In the genomic region with DNA sequence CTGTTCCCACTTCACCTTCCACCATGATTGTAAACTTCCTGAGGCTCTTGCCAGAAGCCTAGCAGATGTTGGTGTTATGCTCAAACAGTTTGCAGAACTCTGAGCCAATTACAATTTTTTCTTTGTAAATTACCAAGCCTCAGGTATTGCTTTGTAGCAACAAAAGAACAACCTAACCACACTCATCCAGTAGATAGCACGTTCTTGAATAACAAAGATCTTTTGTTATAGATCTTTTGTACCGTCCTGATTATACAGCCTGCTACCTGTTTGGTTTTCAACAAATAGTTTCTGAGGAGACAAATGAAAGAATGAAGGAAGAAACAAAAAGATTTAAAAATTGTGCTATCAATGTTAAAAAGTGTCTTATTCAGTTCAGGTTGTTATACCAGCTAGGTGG, we compare ENCODE assay signal across 16 cellular contexts.
A peak's percentile ranks its signal among the peaks of the same experiment; 100 is the strongest.
DNase-seq lines count a peak whose midpoint lies in the region; ATAC-seq and TF ChIP-seq lines count a peak whose summit lies in the region.
"Had no signal": no experiment of that assay in that cellular context is flagged by ENCODE, and none has a peak within 500 bp of the region (broad histone marks: within the 10 kb centered on the region; RNA-seq: fewer than 3 reads in every experiment).

No MANE protein-coding gene starts in this region.

- H3K79me2 ChIP-seq in GM23338 (replicated peaks; ENCODE audit: insufficient read depth): no peaks in the 10 kb centered on the region

- H3K9me3 Mint-ChIP-seq in GM23338 (peaks cover 3% of the 10 kb centered on the region; the same call in 1 of the 3 replicates), WTC11 (peaks cover 18% of the 10 kb centered on the region)
- H3K9me3 Mint-ChIP-seq: CD8-positive, alpha-beta memory T cell had no signal

- intact Hi-C loops in left ventricle myocardium superior (cut with micrococcal nuclease): no loop called here

- no peaks in the 10 kb centered on the region for H3K36me3 ChIP-seq in GM23338 (ENCODE audit: insufficient read depth)
- H3K36me3 ChIP-seq: BLaER1, HAP-1 had no signal

- no peaks in the 10 kb centered on the region for H4K20me1 ChIP-seq in GM23338 (replicated peaks; ENCODE audit: insufficient read depth)
- H4K20me1 ChIP-seq: BLaER1 had no signal

- TF ChIP-seq CTCF in GM23338 (conservative IDR thresholded peaks at IDR 0.05; ENCODE audit: low read depth in 2 of 2) (no peak), WTC11 (IDR thresholded peaks at IDR 0.05) (no peak)

- H3K4me1 ChIP-seq in GM23338 (ENCODE audit: insufficient read depth): peaks cover 8% of the 10 kb centered on the region; the same call in 1 of the 2 replicates
- H3K4me1 ChIP-seq: Caco-2, HAP-1 had no signal

- CTCF ChIA-PET in WTC11 (lab: Charles Lee): no interaction called here

- peak; percentile 66 for ATAC-seq in GM23338
- ATAC-seq in WTC11: peak; percentile 70
- no peak for ATAC-seq in left ventricle myocardium superior
- ATAC-seq: HepG2 had no signal

- no peaks in the 10 kb centered on the region for H3F3A ChIP-seq in GM23338 (replicated peaks; ENCODE audit: low read depth)

- no peak overlapping the region; the same call in 1 of the 2 replicates for H3K4me2 ChIP-seq in GM23338
- H3K4me2 ChIP-seq: BLaER1 had no signal

- no peaks in the 10 kb centered on the region for H3K27me3 Mint-ChIP-seq in GM23338 (ENCODE audit: insufficient read depth, low read depth, poor library complexity)
- H3K27me3 Mint-ChIP-seq in WTC11 (ENCODE audit: low read depth): no peaks in the 10 kb centered on the region; the same call in 1 of the 2 replicates
- H3K27me3 Mint-ChIP-seq: CD8-positive, alpha-beta memory T cell had no signal

- no peak overlapping the region for H3K27ac ChIP-seq in GM23338 (ENCODE audit: low read depth)
- H3K27ac ChIP-seq: BLaER1, GM23248 had no signal

- H3K27me3 ChIP-seq in GM23338 (ENCODE audit: insufficient read depth): no peaks in the 10 kb centered on the region
- H3K27me3 ChIP-seq: BLaER1 had no signal

- peaks cover 18% of the 10 kb centered on the region for H3K9me2 ChIP-seq in GM23338 (ENCODE audit: insufficient read depth)

- no peak overlapping the region for H3K4me3 Mint-ChIP-seq in GM23338
- H3K4me3 Mint-ChIP-seq in WTC11: no peak overlapping the region
- H3K4me3 Mint-ChIP-seq: CD8-positive, alpha-beta memory T cell had no signal

- peak overlapping the region; percentile 8; the same call in 1 of the 2 replicates for H2AFZ ChIP-seq in GM23338
- H2AFZ ChIP-seq: GM23248 had no signal

- H3K36me3 Mint-ChIP-seq in GM23338 (ENCODE audit: low read depth) (peaks cover 4% of the 10 kb centered on the region; the same call in 1 of the 3 replicates), WTC11 (peaks cover 5% of the 10 kb centered on the region)
- H3K36me3 Mint-ChIP-seq: CD8-positive, alpha-beta memory T cell had no signal

- H3K4me1 Mint-ChIP-seq in GM23338 (peaks cover 11% of the 10 kb centered on the region; the same call in 2 of the 3 replicates), WTC11 (peaks cover 13% of the 10 kb centered on the region)
- H3K4me1 Mint-ChIP-seq: CD8-positive, alpha-beta memory T cell had no signal

- POLR2A ChIA-PET in WTC11 (lab: Charles Lee): interaction anchor here (0.7 kb wide), 1 partner anchor 70 kb away, joined by 3 read pairs; no protein-coding TSS in a partner anchor

- no peak overlapping the region for H3K4me3 ChIP-seq in GM23338
- H3K4me3 ChIP-seq: BLaER1, GM23248, HAP-1 had no signal

- DNase-seq in NCI-H146 (lab: John Stamatoyannopoulos, UW) (peak; percentile 13), NCI-H146 treated with DMSO at 0.1 percent for 48 hours (lab: John Stamatoyannopoulos, UW; ENCODE audit: unreplicated experiment) (no peak), GM23338 (ENCODE audit: low spot score) (peak; percentile 20), NCI-H2029 treated with DMSO at 0.1 percent for 48 hours (lab: John Stamatoyannopoulos, UW) (peak; percentile 13), WTC11 (ENCODE audit: low spot score) (no peak), mucosa of gallbladder (ENCODE audit: low spot score) (no peak), left ventricle myocardium superior (no peak)
- DNase-seq in activated CD8-positive, alpha-beta memory T cell treated with anti-CD3 and anti-CD28 coated beads, Interleukin-2, amount 50 U/mL, for 4 hours: no peak
- DNase-seq: 8988T; AML-193; Caco-2; CD8-positive, alpha-beta memory T cell; GM23248 had no signal

- H3K27ac Mint-ChIP-seq in GM23338 (no peak overlapping the region), WTC11 (peak overlapping the region; percentile 63)
- H3K27ac Mint-ChIP-seq: CD8-positive, alpha-beta memory T cell had no signal

TF ChIP-seq in WTC11, 78 proteins besides CTCF, POLR2A, EP300 and RAD21 (continues in another document):
- TF ChIP-seq MAX (CRISPR knock-in tag; IDR thresholded peaks at IDR 0.05) (no peak), E2F4 (CRISPR knock-in tag; IDR thresholded peaks at IDR 0.05; ENCODE audit: borderline replicate concordance, low read depth) (no peak), ZNF138 (CRISPR knock-in tag; conservative IDR thresholded peaks at IDR 0.05) (no peak), E2F5 (CRISPR knock-in tag; IDR thresholded peaks at IDR 0.05) (no peak)
- TF ChIP-seq, protein P1, sequence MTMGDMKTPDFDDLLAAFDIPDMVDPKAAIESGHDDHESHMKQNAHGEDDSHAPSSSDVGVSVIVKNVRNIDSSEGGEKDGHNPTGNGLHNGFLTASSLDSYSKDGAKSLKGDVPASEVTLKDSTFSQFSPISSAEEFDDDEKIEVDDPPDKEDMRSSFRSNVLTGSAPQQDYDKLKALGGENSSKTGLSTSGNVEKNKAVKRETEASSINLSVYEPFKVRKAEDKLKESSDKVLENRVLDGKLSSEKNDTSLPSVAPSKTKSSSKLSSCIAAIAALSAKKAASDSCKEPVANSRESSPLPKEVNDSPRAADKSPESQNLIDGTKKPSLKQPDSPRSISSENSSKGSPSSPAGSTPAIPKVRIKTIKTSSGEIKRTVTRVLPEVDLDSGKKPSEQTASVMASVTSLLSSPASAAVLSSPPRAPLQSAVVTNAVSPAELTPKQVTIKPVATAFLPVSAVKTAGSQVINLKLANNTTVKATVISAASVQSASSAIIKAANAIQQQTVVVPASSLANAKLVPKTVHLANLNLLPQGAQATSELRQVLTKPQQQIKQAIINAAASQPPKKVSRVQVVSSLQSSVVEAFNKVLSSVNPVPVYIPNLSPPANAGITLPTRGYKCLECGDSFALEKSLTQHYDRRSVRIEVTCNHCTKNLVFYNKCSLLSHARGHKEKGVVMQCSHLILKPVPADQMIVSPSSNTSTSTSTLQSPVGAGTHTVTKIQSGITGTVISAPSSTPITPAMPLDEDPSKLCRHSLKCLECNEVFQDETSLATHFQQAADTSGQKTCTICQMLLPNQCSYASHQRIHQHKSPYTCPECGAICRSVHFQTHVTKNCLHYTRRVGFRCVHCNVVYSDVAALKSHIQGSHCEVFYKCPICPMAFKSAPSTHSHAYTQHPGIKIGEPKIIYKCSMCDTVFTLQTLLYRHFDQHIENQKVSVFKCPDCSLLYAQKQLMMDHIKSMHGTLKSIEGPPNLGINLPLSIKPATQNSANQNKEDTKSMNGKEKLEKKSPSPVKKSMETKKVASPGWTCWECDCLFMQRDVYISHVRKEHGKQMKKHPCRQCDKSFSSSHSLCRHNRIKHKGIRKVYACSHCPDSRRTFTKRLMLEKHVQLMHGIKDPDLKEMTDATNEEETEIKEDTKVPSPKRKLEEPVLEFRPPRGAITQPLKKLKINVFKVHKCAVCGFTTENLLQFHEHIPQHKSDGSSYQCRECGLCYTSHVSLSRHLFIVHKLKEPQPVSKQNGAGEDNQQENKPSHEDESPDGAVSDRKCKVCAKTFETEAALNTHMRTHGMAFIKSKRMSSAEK (CRISPR knock-in tag; IDR thresholded peaks at IDR 0.05; ENCODE audit: borderline replicate concordance): no peak

Comparison
In these comparisons a context has a peak if more than half of its experiments do, and no peak if none do; other contexts are left out.
1. DNase-seq: peak in NCI-H146 (single experiment), GM23338 (single experiment) and NCI-H2029 treated with DMSO at 0.1 percent for 48 hours (single experiment); none in NCI-H146 treated with DMSO at 0.1 percent for 48 hours (single experiment), WTC11 (single experiment), activated CD8-positive, alpha-beta memory T cell treated with anti-CD3 and anti-CD28 coated beads, Interleukin-2, amount 50 U/mL, for 4 hours (single experiment), mucosa of gallbladder (single experiment) and left ventricle myocardium superior (single experiment).